In genomic region chr6:144140859-144141258, GRCh38 we compare ENCODE assay signal across 16 cellular contexts. TPM values are rescaled to one million over a fixed set of nuclear protein-coding genes. Genes with fewer than 3 reads are reported as not detected.
DNase-seq lines count a peak whose midpoint lies in the region; ATAC-seq and TF ChIP-seq lines count a peak whose summit lies in the region.
"Had no signal": no experiment of that assay in that cellular context is flagged by ENCODE, and none has a peak within 500 bp of the region (broad histone marks: within the 10 kb centered on the region; RNA-seq: fewer than 3 reads in every experiment).

No MANE protein-coding gene starts in this region.

- no peaks in the 10 kb centered on the region for H3K9me2 ChIP-seq in PC-9 (ENCODE audit: insufficient read depth)

- H3K4me1 ChIP-seq in PC-9 (replicated peaks; ENCODE audit: insufficient read depth): no peaks in the 10 kb centered on the region
- H3K4me1 ChIP-seq: testis had no signal

- peak; percentile 82 for ATAC-seq in GM19452 (IDR thresholded peaks at IDR 0.05; ENCODE audit: unreplicated experiment)
- peak; percentile 81 for ATAC-seq in HG02884 (IDR thresholded peaks at IDR 0.05; ENCODE audit: unreplicated experiment)
- ATAC-seq in HG03571 (IDR thresholded peaks at IDR 0.05; ENCODE audit: unreplicated experiment): peak; percentile 89
- ATAC-seq in HG02970 (IDR thresholded peaks at IDR 0.05; ENCODE audit: low FRiP score, unreplicated experiment): no peak
- ATAC-seq: activated T-helper 17 cell treated with anti-CD3 and anti-CD28 coated beads, Interleukin-2, amount 50 U/mL, for 72 hours had no signal

- H3K79me2 ChIP-seq in PC-9 (ENCODE audit: low read depth): no peaks in the 10 kb centered on the region

- no peaks in the 10 kb centered on the region for H3K9me3 ChIP-seq in PC-9 (ENCODE audit: insufficient read depth, low read depth)
- H3K9me3 ChIP-seq: testis had no signal

- no peaks in the 10 kb centered on the region for H4K20me1 ChIP-seq in PC-9 (ENCODE audit: insufficient read depth)

- H3F3A ChIP-seq in PC-9 (ENCODE audit: insufficient read depth, low read depth): no peaks in the 10 kb centered on the region

- no peaks in the 10 kb centered on the region for H3K27me3 ChIP-seq in PC-9 (ENCODE audit: insufficient read depth, low read depth)
- H3K27me3 ChIP-seq: cardiac muscle cell, testis had no signal

- no peak overlapping the region for H3K4me2 ChIP-seq in PC-9

- POLR2A ChIA-PET in PC-9 (lab: Charles Lee; ENCODE audit: unreplicated experiment): no interaction called here

- BruUV-seq in PC-9 (replicated peaks; lab: Mats Ljungman, UMichigan): no TSS peak

- DNase-seq in GM13977 (ENCODE audit: low spot score) (peak; percentile 56), NCI-H748 treated with DMSO at 0.1 percent for 48 hours (lab: John Stamatoyannopoulos, UW) (no peak), PC-9 (no peak), GDM1 (lab: John Stamatoyannopoulos, UW) (no peak)
- DNase-seq: activated CD4-positive, alpha-beta T cell treated with anti-CD3 and anti-CD28 coated beads for 1 hour; C1 segment of cervical spinal cord; HCEC 1CT; midbrain; NCI-H510A treated with DMSO at 0.1 percent for 48 hours; testis had no signal

- H3K4me3 ChIP-seq in PC-9: no peak overlapping the region
- H3K4me3 ChIP-seq: cardiac muscle cell, testis had no signal

- intact Hi-C loops in PC-9 (cut with micrococcal nuclease; ENCODE audit: unreplicated experiment): no loop called here

- CTCF ChIA-PET in PC-9 (lab: Charles Lee): no interaction called here

- in situ Hi-C loops in GM13977 (cut with MboI; ENCODE audit: low pct_unique_long_range_greater_than_20kb, low sequenced_read_pairs, unreplicated experiment): no loop called here

- no peak overlapping the region for H2AFZ ChIP-seq in PC-9

- no peaks in the 10 kb centered on the region for H3K36me3 ChIP-seq in PC-9 (ENCODE audit: low read depth)
- H3K36me3 ChIP-seq: cardiac muscle cell had no signal

- no peak overlapping the region for H3K27ac ChIP-seq in PC-9
- H3K27ac ChIP-seq: cardiac muscle cell, testis had no signal

- TF ChIP-seq CTCF in GM13977 (IDR thresholded peaks at IDR 0.05; ENCODE audit: extremely low read depth, insufficient read depth, missing control alignments) (no peak), PC-9 (conservative IDR thresholded peaks at IDR 0.05) (no peak)

RNA-seq across cellular contexts. Expression of gene STX11, which starts 9.5 kb away (rescaled TPM):
- total RNA-seq in PC-9 (2021): 0.17 and 0.40 TPM in 2 replicates

RNA-seq across cellular contexts. Expression of gene SF3B5, which starts 45.5 kb away (rescaled TPM):
- total RNA-seq in PC-9 (2021): 125 and 127 TPM in 2 replicates
